ENCODE assay signal across 8 cellular contexts in the genomic region with DNA sequence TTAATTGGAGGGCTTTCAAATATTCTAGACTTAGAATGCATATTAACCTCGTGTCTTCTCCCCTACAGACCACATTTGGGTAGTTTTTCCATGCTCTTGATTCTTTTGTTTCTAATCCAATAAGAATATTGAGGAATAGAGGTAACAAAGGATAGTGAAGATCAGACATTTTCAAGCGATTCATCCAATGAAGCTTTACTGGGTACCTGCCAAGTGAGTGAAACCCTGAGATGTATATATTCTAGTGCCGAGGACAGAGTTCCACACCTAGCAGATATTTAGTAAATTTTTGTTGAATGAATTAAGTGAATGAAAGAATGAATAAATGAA.
A peak's percentile ranks its signal among the peaks of the same experiment; 100 is the strongest.
DNase-seq lines count a peak whose midpoint lies in the region; ATAC-seq and TF ChIP-seq lines count a peak whose summit lies in the region.

No MANE protein-coding gene starts in this region.

- no peaks in the 10 kb centered on the region for H3K9me3 ChIP-seq in OCI-LY3 (ENCODE audit: insufficient read depth, low read length)

- no peaks in the 10 kb centered on the region for H3K27me3 ChIP-seq in OCI-LY3 (ENCODE audit: low read depth, low read length)

- TF ChIP-seq CTCF in 22Rv1 (IDR thresholded peaks at IDR 0.05) = no peak
- no peak for TF ChIP-seq CTCF in OCI-LY3 (IDR thresholded peaks at IDR 0.05; ENCODE audit: low read depth, low read length)
- TF ChIP-seq CTCF in retinal pigment epithelial cell (conservative IDR thresholded peaks at IDR 0.05; ENCODE audit: low read depth, low read length) = no peak

- peak; percentile 2 for ATAC-seq in GM19372 (IDR thresholded peaks at IDR 0.05; ENCODE audit: low read depth, unreplicated experiment)
- ATAC-seq in HG03108 (IDR thresholded peaks at IDR 0.05; ENCODE audit: unreplicated experiment) = no peak

- peaks cover 45% of the 10 kb centered on the region for H3K79me2 ChIP-seq in OCI-LY3 (ENCODE audit: low read length)

- H3K9ac ChIP-seq in OCI-LY3 (ENCODE audit: low read length) = peak overlapping the region; percentile 93

- 0 out of 2 replicates have a peak, but pooled peaks cover 10% of the 10 kb centered on the region for H4K20me1 ChIP-seq in OCI-LY3 (ENCODE audit: insufficient read depth, low read length)

- H3K4me2 ChIP-seq in OCI-LY3 (ENCODE audit: low read length) = peak overlapping the region; percentile 86

- H3K36me3 ChIP-seq in OCI-LY3 (replicated peaks; ENCODE audit: low read depth, low read length) = peaks cover 24% of the 10 kb centered on the region

- DNase-seq in epithelial cell of prostate (ENCODE audit: low read depth, low spot score) (no peak), retinal pigment epithelial cell (ENCODE audit: low read depth) (no peak), NCI-H2029 treated with DMSO at 0.1 percent for 48 hours (lab: John Stamatoyannopoulos, UW) (no peak), NOMO-1 (lab: John Stamatoyannopoulos, UW; ENCODE audit: unreplicated experiment in 2 of 2) (no peak)

- H3K27ac ChIP-seq in 22Rv1 = peak overlapping the region; percentile 88
- peak overlapping the region; percentile 46 for H3K27ac ChIP-seq in OCI-LY3 (ENCODE audit: low read length)
- H3K27ac ChIP-seq in epithelial cell of prostate = peak overlapping the region; percentile 37

- H3K4me3 ChIP-seq in OCI-LY3 (ENCODE audit: low read length) = peak overlapping the region; percentile 98
- peak overlapping the region; percentile 87 for H3K4me3 ChIP-seq in retinal pigment epithelial cell (ENCODE audit: low read length)

- peak overlapping the region; percentile 94 for H2AFZ ChIP-seq in OCI-LY3 (ENCODE audit: low read depth, low read length)

- peaks cover 16% of the 10 kb centered on the region for H3K4me1 ChIP-seq in OCI-LY3 (ENCODE audit: low read length)

Comparison
In these comparisons a context has a peak if more than half of its experiments do, and no peak if none do; other contexts are left out.
1. H3K27ac ChIP-seq: peak in every context shown above with its lines; median percentile 88 in 22Rv1; 46 in OCI-LY3; 37 in epithelial cell of prostate.